ENCODE assay signal across 8 cellular contexts in the genomic region with DNA sequence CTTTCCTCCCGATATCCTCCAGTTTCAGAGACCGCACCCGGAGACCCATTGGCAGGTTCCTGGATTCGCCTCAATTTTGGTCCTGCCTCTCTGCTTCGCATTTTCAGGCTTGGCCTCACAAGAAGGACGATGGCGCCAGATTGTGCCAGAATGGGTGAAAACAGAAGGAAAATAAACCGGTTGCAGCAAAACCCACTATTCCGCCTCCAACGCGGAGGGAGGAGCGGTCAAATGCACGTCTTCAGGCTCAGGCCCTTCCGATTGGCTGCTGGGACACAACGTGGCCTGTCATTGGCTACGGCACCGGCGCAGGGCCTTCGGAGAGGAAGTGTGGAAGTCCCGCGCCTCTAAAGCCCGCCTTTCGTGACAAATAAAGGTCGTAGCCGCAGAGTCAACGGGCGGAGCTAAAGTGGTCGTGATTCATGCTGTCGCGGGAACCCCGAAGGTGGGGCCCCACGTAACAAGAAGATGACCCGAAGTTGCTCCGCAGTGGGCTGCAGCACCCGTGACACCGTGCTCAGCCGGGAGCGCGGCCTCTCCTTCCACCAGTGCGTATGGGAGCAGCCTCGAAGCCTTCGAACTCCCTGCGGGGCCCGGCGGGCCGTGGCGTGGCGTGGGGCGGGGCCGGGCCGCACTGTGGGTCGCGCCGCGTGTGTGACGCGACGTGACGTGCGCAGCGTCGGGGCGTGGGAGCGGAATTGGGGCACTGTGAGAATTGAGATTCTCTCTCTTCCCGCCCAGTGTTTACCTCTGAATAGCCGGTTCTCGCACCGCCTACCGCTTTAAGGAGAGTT. TPM values are rescaled to one million over a fixed set of nuclear protein-coding genes. Genes with fewer than 3 reads are reported as not detected.
DNase-seq lines count a peak whose midpoint lies in the region; ATAC-seq and TF ChIP-seq lines count a peak whose summit lies in the region.

A gene with protein sequence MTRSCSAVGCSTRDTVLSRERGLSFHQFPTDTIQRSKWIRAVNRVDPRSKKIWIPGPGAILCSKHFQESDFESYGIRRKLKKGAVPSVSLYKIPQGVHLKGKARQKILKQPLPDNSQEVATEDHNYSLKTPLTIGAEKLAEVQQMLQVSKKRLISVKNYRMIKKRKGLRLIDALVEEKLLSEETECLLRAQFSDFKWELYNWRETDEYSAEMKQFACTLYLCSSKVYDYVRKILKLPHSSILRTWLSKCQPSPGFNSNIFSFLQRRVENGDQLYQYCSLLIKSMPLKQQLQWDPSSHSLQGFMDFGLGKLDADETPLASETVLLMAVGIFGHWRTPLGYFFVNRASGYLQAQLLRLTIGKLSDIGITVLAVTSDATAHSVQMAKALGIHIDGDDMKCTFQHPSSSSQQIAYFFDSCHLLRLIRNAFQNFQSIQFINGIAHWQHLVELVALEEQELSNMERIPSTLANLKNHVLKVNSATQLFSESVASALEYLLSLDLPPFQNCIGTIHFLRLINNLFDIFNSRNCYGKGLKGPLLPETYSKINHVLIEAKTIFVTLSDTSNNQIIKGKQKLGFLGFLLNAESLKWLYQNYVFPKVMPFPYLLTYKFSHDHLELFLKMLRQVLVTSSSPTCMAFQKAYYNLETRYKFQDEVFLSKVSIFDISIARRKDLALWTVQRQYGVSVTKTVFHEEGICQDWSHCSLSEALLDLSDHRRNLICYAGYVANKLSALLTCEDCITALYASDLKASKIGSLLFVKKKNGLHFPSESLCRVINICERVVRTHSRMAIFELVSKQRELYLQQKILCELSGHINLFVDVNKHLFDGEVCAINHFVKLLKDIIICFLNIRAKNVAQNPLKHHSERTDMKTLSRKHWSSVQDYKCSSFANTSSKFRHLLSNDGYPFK (plus strand): TSS at position 401 of the 794 bp plus-strand sequence. CDS start 68 bp downstream, at position 469.

- H3K4me3 ChIP-seq in PC-9, result peak within 1 kb of the TSS; percentile 86
- peak within 1 kb of the TSS; percentile 71 to 80 (median 75) for H3K4me3 ChIP-seq in esophagus muscularis mucosa
- peak within 1 kb of the TSS; percentile 99 for H3K4me3 ChIP-seq in mucosa of stomach (ENCODE audit: low read length)

- H3K4me1 ChIP-seq in PC-9 (replicated peaks; ENCODE audit: insufficient read depth), result peaks cover 18% of the 10 kb centered on the region
- peaks cover 31 to 44% (median 36%) of the 10 kb centered on the region in 4 donors for H3K4me1 ChIP-seq in esophagus muscularis mucosa
- H3K4me1 ChIP-seq in mucosa of stomach (ENCODE audit: control insufficient read depth, insufficient read depth, low read length), result no peaks in the 10 kb centered on the region

- H3K27me3 ChIP-seq in PC-9 (ENCODE audit: insufficient read depth, low read depth) (no peaks in the 10 kb centered on the region), esophagus muscularis mucosa (no peaks in the 10 kb centered on the region), mucosa of stomach (ENCODE audit: control insufficient read depth, insufficient read depth, low read length) (no peaks in the 10 kb centered on the region)

- peaks cover 21% of the 10 kb centered on the region for H3K36me3 ChIP-seq in PC-9 (ENCODE audit: low read depth)
- peaks cover 0 to 27% (median 7%) of the 10 kb centered on the region in 4 donors for H3K36me3 ChIP-seq in esophagus muscularis mucosa
- H3K36me3 ChIP-seq in mucosa of stomach (ENCODE audit: control insufficient read depth, insufficient read depth, low read length), result no peaks in the 10 kb centered on the region

- no peaks in the 10 kb centered on the region for H3K9me3 Mint-ChIP-seq in activated T-cell treated with anti-CD3 and anti-CD28 coated beads, Interleukin-2, amount 50 U/mL, for 4 hours

- H3K4me2 ChIP-seq in PC-9, result peak within 1 kb of the TSS; percentile 92

- DNase-seq in DMS79 treated with DMSO at 0.1 percent for 48 hours (lab: John Stamatoyannopoulos, UW), result peak; percentile 95
- DNase-seq in KG1 (lab: John Stamatoyannopoulos, UW), result peak; percentile 94
- peak; percentile 93 to 95 for DNase-seq in PC-9
- peak; percentile 95 for DNase-seq in activated T-cell treated with anti-CD3 and anti-CD28 coated beads, Interleukin-2, amount 50 U/mL, for 4 hours
- peak; percentile 99 for DNase-seq in esophagus muscularis mucosa (ENCODE audit: extremely low spot score)
- DNase-seq in stimulated activated CD8-positive, alpha-beta memory T cell treated with anti-CD3 and anti-CD28 coated beads, Interleukin-4, amount 100 ng/mL, for 48 hours, result peak; percentile 96

- no peaks in the 10 kb centered on the region for H3K27me3 Mint-ChIP-seq in activated T-cell treated with anti-CD3 and anti-CD28 coated beads, Interleukin-2, amount 50 U/mL, for 4 hours (ENCODE audit: low read depth)

- H3K36me3 Mint-ChIP-seq in activated T-cell treated with anti-CD3 and anti-CD28 coated beads, Interleukin-2, amount 50 U/mL, for 4 hours (ENCODE audit: insufficient read depth), result peaks cover 11% of the 10 kb centered on the region

- H3K4me3 Mint-ChIP-seq in activated T-cell treated with anti-CD3 and anti-CD28 coated beads, Interleukin-2, amount 50 U/mL, for 4 hours, result no peak within 1 kb of the TSS

- CTCF ChIA-PET in PC-9 (lab: Charles Lee), result no interaction called here

- WGBS in esophagus muscularis mucosa, result 1% methylated on average over 17 of the region's 69 CpGs

- H3K27ac ChIP-seq in PC-9 (peak within 1 kb of the TSS; percentile 95), esophagus muscularis mucosa (replicated peaks in 1 of 4) (peak within 1 kb of the TSS; percentile 90 to 98 (median 97))

- H3F3A ChIP-seq in PC-9 (ENCODE audit: insufficient read depth, low read depth), result peaks cover 42% of the 10 kb centered on the region

- H4K20me1 ChIP-seq in PC-9 (ENCODE audit: insufficient read depth), result peaks cover 18% of the 10 kb centered on the region

- BruUV-seq in PC-9 (replicated peaks; lab: Mats Ljungman, UMichigan), result no TSS peak

- no peak for TF ChIP-seq CTCF in PC-9 (conservative IDR thresholded peaks at IDR 0.05)
- no peak for TF ChIP-seq CTCF in esophagus muscularis mucosa (IDR thresholded peaks at IDR 0.05)

- intact Hi-C loops in PC-9 (cut with micrococcal nuclease; ENCODE audit: unreplicated experiment) (loop anchor here (1.0 kb wide), 1 partner anchor 471 kb away; no protein-coding TSS in a partner anchor), esophagus muscularis mucosa (cut with DNase I) (loop anchor here (5.0 kb wide), 1 partner anchor 112 kb away; a partner anchor contains a TSS)

- H3K9me2 ChIP-seq in PC-9 (ENCODE audit: insufficient read depth), result no peaks in the 10 kb centered on the region

- peak; percentile 87 for TF ChIP-seq POLR2A in esophagus muscularis mucosa (IDR thresholded peaks at IDR 0.05; ENCODE audit: low read depth)

- POLR2A ChIA-PET in PC-9 (lab: Charles Lee; ENCODE audit: unreplicated experiment), result interaction anchor here (0.6 to 1.1 kb wide), 6 partner anchors 19 to 1734 kb away, joined by 3 to 7 read pairs (median 6); a partner anchor contains a TSS

- ATAC-seq in GM21737 (IDR thresholded peaks at IDR 0.05; ENCODE audit: unreplicated experiment), result peak; percentile 88
- peak; percentile 92 to 93 for ATAC-seq in activated T-cell treated with anti-CD3 and anti-CD28 coated beads, Interleukin-2, amount 50 U/mL, for 4 hours

- H3K4me1 Mint-ChIP-seq in activated T-cell treated with anti-CD3 and anti-CD28 coated beads, Interleukin-2, amount 50 U/mL, for 4 hours (ENCODE audit: low read depth), result peaks cover 34% of the 10 kb centered on the region

- peaks cover 70% of the 10 kb centered on the region for H3K79me2 ChIP-seq in PC-9 (ENCODE audit: low read depth)

- H3K9me3 ChIP-seq in PC-9 (ENCODE audit: insufficient read depth, low read depth) (no peaks in the 10 kb centered on the region), esophagus muscularis mucosa (no peaks in the 10 kb centered on the region), mucosa of stomach (ENCODE audit: control insufficient read depth, low read length) (no peaks in the 10 kb centered on the region)

- TF ChIP-seq EP300 in esophagus muscularis mucosa (IDR thresholded peaks at IDR 0.05), result no peak

- peak within 1 kb of the TSS; percentile 96 for H3K9ac ChIP-seq in mucosa of stomach (ENCODE audit: low read length)

- H2AFZ ChIP-seq in PC-9, result peak within 1 kb of the TSS; percentile 86

RNA-seq across cellular contexts. Expression of the gene that starts here (rescaled TPM):
- total RNA-seq in PC-9 (2021) (3.4 and 3.5 TPM in 2 replicates), esophagus muscularis mucosa (1 to 10 TPM; 2.1 to 5.2 (median 2.9) TPM)
- 1 to 10 TPM in 2 of 3 donors, under 1 TPM in 1; 0.87 to 2.4 (median 1.0) TPM for total RNA-seq in activated T-cell treated with anti-CD3 and anti-CD28 coated beads, Interleukin-2, amount 50 U/mL, for 4 hours

Comparison
In these comparisons a context has a peak if more than half of its experiments do, and no peak if none do; other contexts are left out.
1. Peak in every context shown above with its lines: DNase-seq, ATAC-seq, H3K4me3 ChIP-seq and H3K27ac ChIP-seq.